28 cellular contexts compared by ENCODE assay signal in the genomic region with DNA sequence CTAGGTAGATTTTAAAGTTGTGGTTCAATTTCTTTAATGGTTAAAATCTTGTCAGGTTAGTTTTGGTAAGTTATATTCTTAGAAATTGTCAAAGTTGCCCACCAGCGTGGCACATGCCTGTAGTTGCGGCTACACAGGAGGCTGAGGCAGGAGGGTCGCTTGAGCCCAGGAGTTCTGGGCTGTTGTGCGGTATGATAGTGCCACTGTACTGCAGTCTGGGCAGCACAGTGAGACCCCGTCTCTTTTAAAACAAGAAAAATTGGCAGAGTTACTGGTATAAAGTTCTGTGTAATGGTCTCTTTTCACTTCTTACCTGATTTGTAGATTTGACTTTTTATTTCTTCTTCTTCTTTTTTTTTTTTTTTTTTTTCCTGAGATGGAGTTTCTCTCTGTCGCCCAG.
A peak's percentile ranks its signal among the peaks of the same experiment; 100 is the strongest.
DNase-seq lines count a peak whose midpoint lies in the region; ATAC-seq, FAIRE-seq and TF ChIP-seq lines count a peak whose summit lies in the region.
"Had no signal": no experiment of that assay in that cellular context is flagged by ENCODE, and none has a peak within 500 bp of the region (broad histone marks: within the 10 kb centered on the region; RNA-seq: fewer than 3 reads in every experiment).

No MANE protein-coding gene starts in this region.

- H3K27ac Mint-ChIP-seq in activated T-helper 17 cell treated with anti-CD3 and anti-CD28 coated beads, Interleukin-2, amount 50 U/mL, for 72 hours = peak overlapping the region; percentile 2
- H3K27ac Mint-ChIP-seq in naive B cell = peak overlapping the region; percentile 24 to 93 (median 72)
- H3K27ac Mint-ChIP-seq: activated CD4-positive, alpha-beta memory T cell treated with anti-CD3 and anti-CD28 coated beads, Interleukin-2, amount 10 ng/mL, durations not matched to agents 7 days and 5 days; stimulated activated naive CD8-positive, alpha-beta T cell treated with anti-CD3 and anti-CD28 coated beads, Interleukin-15, Interleukin-2, amounts not matched to agents 100 ng/mL and 50 ng/mL, for 24 hours had no signal

- ATAC-seq in HepG2 (no peak), right lobe of liver (no peak), naive B cell (ENCODE audit: low read depth in 2 of 2) (no peak), upper lobe of right lung (no peak), HG02759 (IDR thresholded peaks at IDR 0.05; ENCODE audit: unreplicated experiment) (no peak)
- ATAC-seq in activated T-helper 17 cell treated with anti-CD3 and anti-CD28 coated beads, Interleukin-2, amount 50 U/mL, for 72 hours (replicated peaks) = no peak
- ATAC-seq: body of pancreas had no signal

- no peak overlapping the region for H3K4me2 ChIP-seq in HepG2 (ENCODE audit: low read depth, low read length)

- in situ Hi-C loops in HepG2 (cut with HindIII; ENCODE audit: extremely low pct_ligation_motif_present, low pct_unique_long_range_greater_than_20kb) = no loop called here

- CTCF ChIA-PET in HepG2 (lab: Yijun Ruan, JAX; ENCODE audit: low intra/inter-chr PET ratio, low total read pairs) = no interaction called here

- DNase-seq in HepG2 (ENCODE audit: low spot score) (no peak), right lobe of liver (no peak), naive B cell (no peak), upper lobe of right lung (peak; percentile 13), GM19238 (ENCODE audit: insufficient read length, low spot score) (no peak), stomach (no peak)
- DNase-seq: activated CD4-positive, alpha-beta memory T cell treated with anti-CD3 and anti-CD28 coated beads, Interleukin-2, amount 10 ng/mL, durations not matched to agents 7 days and 5 days; activated gamma-delta T cell; body of pancreas; cerebellar nuclear complex; dorsolateral prefrontal cortex; glutamatergic neuron; KBM-7; MG63; NCI-H1417 treated with DMSO at 0.1 percent for 48 hours; NCI-H2081; NCI-H226; stimulated activated CD4-positive, alpha-beta T cell treated with anti-CD3 and anti-CD28 coated beads, Interleukin-15, amount 100 ng/mL, for 24 hours; tibial artery had no signal

- intact Hi-C loops in HepG2 (cut with micrococcal nuclease; ENCODE audit: unreplicated experiment) (no loop called here), right lobe of liver (cut with DNase I) (no loop called here), upper lobe of right lung (cut with DNase I) (no loop called here), stomach (cut with DNase I; ENCODE audit: low total_unique reads) (no loop called here)

- H3K27me3 Mint-ChIP-seq in activated T-helper 17 cell treated with anti-CD3 and anti-CD28 coated beads, Interleukin-2, amount 50 U/mL, for 72 hours = no peaks in the 10 kb centered on the region
- H3K27me3 Mint-ChIP-seq in naive B cell = no peaks in the 10 kb centered on the region
- H3K27me3 Mint-ChIP-seq: activated CD4-positive, alpha-beta memory T cell treated with anti-CD3 and anti-CD28 coated beads, Interleukin-2, amount 10 ng/mL, durations not matched to agents 7 days and 5 days; stimulated activated naive CD8-positive, alpha-beta T cell treated with anti-CD3 and anti-CD28 coated beads, Interleukin-15, Interleukin-2, amounts not matched to agents 100 ng/mL and 50 ng/mL, for 24 hours had no signal

- H3K36me3 Mint-ChIP-seq in activated T-helper 17 cell treated with anti-CD3 and anti-CD28 coated beads, Interleukin-2, amount 50 U/mL, for 72 hours (ENCODE audit: low read depth) = peaks cover 84% of the 10 kb centered on the region
- no peaks in the 10 kb centered on the region for H3K36me3 Mint-ChIP-seq in naive B cell

- H2AFZ ChIP-seq in HepG2 (ENCODE audit: low read length) = no peak overlapping the region

- H3K27me3 ChIP-seq in HepG2 (ENCODE audit: control insufficient read depth in 1 of 2, insufficient read depth in 2 of 2, low read length in 2 of 2) (no peaks in the 10 kb centered on the region), right lobe of liver (no peaks in the 10 kb centered on the region), upper lobe of right lung (no peaks in the 10 kb centered on the region), stomach (no peaks in the 10 kb centered on the region)
- H3K27me3 ChIP-seq: body of pancreas, dorsolateral prefrontal cortex, MG63, SJSA1, tibial artery had no signal

- peaks cover 73% of the 10 kb centered on the region for H3K79me2 ChIP-seq in HepG2 (ENCODE audit: insufficient read depth, low read length)

- 98% methylated on average over 6 of the region's 6 CpGs for WGBS in HepG2 (ENCODE audit: low lambda C conversion rate)
- 100% methylated on average over 5 of the region's 6 CpGs for WGBS in right lobe of liver (ENCODE audit: insufficient coverage, low coverage, low lambda C conversion rate, missing lambda C conversion rate)
- WGBS in stomach, 5 donors = 95 to 98% (median 97%) methylated on average over 6 of the region's 6 CpGs

- FAIRE-seq in HepG2 (lab: Jason Lieb, UNC) = no peak
- FAIRE-seq: A204.1, G401.6, keratinocyte had no signal

- H3K4me1 ChIP-seq in HepG2 (ENCODE audit: insufficient read depth, low read length) (peaks cover 47% of the 10 kb centered on the region), right lobe of liver (peaks cover 0 to 7% (median 0%) of the 10 kb centered on the region in 4 donors), upper lobe of right lung (peaks cover 28% of the 10 kb centered on the region), stomach (peaks cover 22 to 54% (median 33%) of the 10 kb centered on the region in 4 donors)
- H3K4me1 ChIP-seq: prostate gland, SJSA1 had no signal

- TF ChIP-seq EP300 in HepG2 (IDR thresholded peaks at IDR 0.05; ENCODE audit: low read depth in 2 of 2, low read length in 2 of 2) (no peak), HepG2 (CRISPR knock-in tag; IDR thresholded peaks at IDR 0.05; ENCODE audit: borderline replicate concordance) (no peak), stomach (IDR thresholded peaks at IDR 0.05) (no peak)

- TF ChIP-seq CTCF in HepG2 (CRISPR knock-in tag; IDR thresholded peaks at IDR 0.05) (no peak), right lobe of liver (IDR thresholded peaks at IDR 0.05) (no peak), upper lobe of right lung (IDR thresholded peaks at IDR 0.05) (no peak), stomach (IDR thresholded peaks at IDR 0.05) (no peak)

- H3K4me1 Mint-ChIP-seq in activated T-helper 17 cell treated with anti-CD3 and anti-CD28 coated beads, Interleukin-2, amount 50 U/mL, for 72 hours = peaks cover 37% of the 10 kb centered on the region
- peaks cover 49 to 70% (median 52%) of the 10 kb centered on the region in 3 donors for H3K4me1 Mint-ChIP-seq in naive B cell

- TF ChIP-seq RAD21 in HepG2 (CRISPR knock-in tag; IDR thresholded peaks at IDR 0.05) = no peak

- no TSS peak for BruUV-seq in HepG2 (replicated peaks; lab: Mats Ljungman, UMichigan)

- TF ChIP-seq POLR2A in HepG2 (IDR thresholded peaks at IDR 0.05; ENCODE audit: insufficient read depth in 1 of 2, low read depth in 2 of 2, low read length in 2 of 2) = no peak
- TF ChIP-seq POLR2A in right lobe of liver (IDR thresholded peaks at IDR 0.05) = no peak
- TF ChIP-seq POLR2A in stomach (IDR thresholded peaks at IDR 0.05) = no peak

- H3K9me3 ChIP-seq in HepG2 (ENCODE audit: low read length) (no peaks in the 10 kb centered on the region), right lobe of liver (no peaks in the 10 kb centered on the region), upper lobe of right lung (no peaks in the 10 kb centered on the region), stomach (no peaks in the 10 kb centered on the region)
- H3K9me3 ChIP-seq: body of pancreas, HAP-1, MG63, prostate gland, SJSA1, tibial artery had no signal

- H3K27ac ChIP-seq in HepG2 (ENCODE audit: extremely low read length, insufficient read depth, low read length) (no peak overlapping the region), right lobe of liver (no peak overlapping the region), upper lobe of right lung (no peak overlapping the region), stomach (no peak overlapping the region)
- H3K27ac ChIP-seq: body of pancreas, dorsolateral prefrontal cortex, prostate gland, SJSA1, tibial artery had no signal

- no peak overlapping the region for H3K4me3 Mint-ChIP-seq in activated T-helper 17 cell treated with anti-CD3 and anti-CD28 coated beads, Interleukin-2, amount 50 U/mL, for 72 hours
- peak overlapping the region in 4 of 8 donors; percentile 4 to 82 (median 60) for H3K4me3 Mint-ChIP-seq in naive B cell
- H3K4me3 Mint-ChIP-seq: activated CD4-positive, alpha-beta memory T cell treated with anti-CD3 and anti-CD28 coated beads, Interleukin-2, amount 10 ng/mL, durations not matched to agents 7 days and 5 days; stimulated activated naive CD8-positive, alpha-beta T cell treated with anti-CD3 and anti-CD28 coated beads, Interleukin-15, Interleukin-2, amounts not matched to agents 100 ng/mL and 50 ng/mL, for 24 hours had no signal

- POLR2A ChIA-PET in HepG2 (lab: Yijun Ruan, JAX) = no interaction called here

- H3K36me3 ChIP-seq in HepG2 (replicated peaks in 1 of 2; ENCODE audit: control insufficient read depth in 1 of 2, insufficient read depth in 2 of 2, low read length in 2 of 2) (peaks cover 6 to 39% of the 10 kb centered on the region in 2 experiments; a peak in 4 of 5 replicates), right lobe of liver (peaks cover 0 to 13% (median 0%) of the 10 kb centered on the region in 4 donors), upper lobe of right lung (peaks cover 10% of the 10 kb centered on the region), stomach (peaks cover 0 to 36% (median 30%) of the 10 kb centered on the region in 4 donors)
- H3K36me3 ChIP-seq: MG63, prostate gland, SJSA1 had no signal

- H3K4me3 ChIP-seq in HepG2 (replicated peaks in 1 of 3; ENCODE audit: insufficient read depth in 1 of 3, low read depth in 2 of 3, low read length in 3 of 3) = no peak overlapping the region
- H3K4me3 ChIP-seq in right lobe of liver = no peak overlapping the region
- no peak overlapping the region for H3K4me3 ChIP-seq in upper lobe of right lung
- H3K4me3 ChIP-seq in stomach = no peak overlapping the region
- H3K4me3 ChIP-seq: body of pancreas, dorsolateral prefrontal cortex, HAP-1, MG63, prostate gland, SJSA1, tibial artery had no signal

- no peaks in the 10 kb centered on the region for H3K9me3 Mint-ChIP-seq in activated T-helper 17 cell treated with anti-CD3 and anti-CD28 coated beads, Interleukin-2, amount 50 U/mL, for 72 hours
- H3K9me3 Mint-ChIP-seq in naive B cell = no peaks in the 10 kb centered on the region
- H3K9me3 Mint-ChIP-seq: activated CD4-positive, alpha-beta memory T cell treated with anti-CD3 and anti-CD28 coated beads, Interleukin-2, amount 10 ng/mL, durations not matched to agents 7 days and 5 days; stimulated activated naive CD8-positive, alpha-beta T cell treated with anti-CD3 and anti-CD28 coated beads, Interleukin-15, Interleukin-2, amounts not matched to agents 100 ng/mL and 50 ng/mL, for 24 hours had no signal

- no peak overlapping the region for H3K9ac ChIP-seq in HepG2 (ENCODE audit: insufficient read depth, low read depth, low read length)

- peaks cover 37% of the 10 kb centered on the region for H4K20me1 ChIP-seq in HepG2 (ENCODE audit: insufficient read depth, low read length)

TF ChIP-seq in HepG2, 621 proteins besides CTCF, POLR2A, EP300 and RAD21:
- no peak for TF ChIP-seq FOXA3 (CRISPR knock-in tag; IDR thresholded peaks at IDR 0.05)
- peak; percentile 45; the same call in 1 of the 2 replicates for TF ChIP-seq ZNF121 (CRISPR knock-in tag; IDR thresholded peaks at IDR 0.05)
